In the genomic region with DNA sequence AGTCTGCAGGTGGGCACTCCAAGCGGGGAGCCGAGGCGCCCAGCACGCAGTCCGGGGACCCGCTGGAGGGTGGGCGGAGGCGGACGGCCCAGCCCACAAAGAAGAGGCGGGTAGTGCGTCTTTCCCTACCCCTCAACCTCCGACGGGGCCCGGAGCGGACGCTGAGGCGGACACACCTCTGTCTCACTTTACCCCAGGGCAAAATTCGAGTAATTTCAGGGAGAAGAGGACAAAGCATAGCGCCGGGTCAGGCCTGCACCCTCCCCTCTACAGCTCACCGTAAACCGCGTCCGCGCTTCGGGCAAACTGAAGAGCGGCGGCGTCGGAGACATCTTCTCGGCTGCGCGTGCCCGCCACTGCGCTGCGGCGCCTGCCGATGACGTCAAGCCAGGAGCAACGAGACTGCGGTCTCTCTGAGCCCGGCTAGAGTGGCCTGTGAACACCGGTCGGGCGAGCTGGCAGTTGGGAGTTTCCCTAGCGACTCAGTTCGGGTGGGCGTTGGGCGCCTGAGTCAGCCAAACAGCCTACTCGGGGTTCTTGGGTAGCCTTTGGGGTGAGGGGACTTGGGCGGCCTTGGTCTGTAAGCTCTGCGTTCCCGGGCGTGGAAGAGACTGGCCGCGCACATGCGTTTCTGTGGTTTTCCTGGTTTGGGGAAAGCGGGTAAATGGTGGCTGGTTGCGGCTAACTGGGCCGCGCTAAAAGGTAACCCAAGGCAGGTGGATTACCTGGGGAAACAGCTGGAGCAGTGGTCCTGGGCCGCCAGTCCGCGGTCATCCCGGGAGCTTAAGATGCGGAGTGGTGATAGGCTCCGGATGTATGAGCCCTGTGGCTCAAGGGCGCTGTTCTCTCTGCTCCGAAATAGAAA, we compare ENCODE assay signal across 8 cellular contexts. TPM values are rescaled to one million over a fixed set of nuclear protein-coding genes. Genes with fewer than 3 reads are reported as not detected.
DNase-seq lines count a peak whose midpoint lies in the region; ATAC-seq lines count a peak whose summit lies in the region.

A gene with protein sequence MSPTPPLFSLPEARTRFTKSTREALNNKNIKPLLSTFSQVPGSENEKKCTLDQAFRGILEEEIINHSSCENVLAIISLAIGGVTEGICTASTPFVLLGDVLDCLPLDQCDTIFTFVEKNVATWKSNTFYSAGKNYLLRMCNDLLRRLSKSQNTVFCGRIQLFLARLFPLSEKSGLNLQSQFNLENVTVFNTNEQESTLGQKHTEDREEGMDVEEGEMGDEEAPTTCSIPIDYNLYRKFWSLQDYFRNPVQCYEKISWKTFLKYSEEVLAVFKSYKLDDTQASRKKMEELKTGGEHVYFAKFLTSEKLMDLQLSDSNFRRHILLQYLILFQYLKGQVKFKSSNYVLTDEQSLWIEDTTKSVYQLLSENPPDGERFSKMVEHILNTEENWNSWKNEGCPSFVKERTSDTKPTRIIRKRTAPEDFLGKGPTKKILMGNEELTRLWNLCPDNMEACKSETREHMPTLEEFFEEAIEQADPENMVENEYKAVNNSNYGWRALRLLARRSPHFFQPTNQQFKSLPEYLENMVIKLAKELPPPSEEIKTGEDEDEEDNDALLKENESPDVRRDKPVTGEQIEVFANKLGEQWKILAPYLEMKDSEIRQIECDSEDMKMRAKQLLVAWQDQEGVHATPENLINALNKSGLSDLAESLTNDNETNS (minus strand): TSS at position 360 of the 865 bp plus-strand sequence. CDS start 28 bp downstream, at position 332.

- DNase-seq in AML-193 (lab: John Stamatoyannopoulos, UW) (peak; percentile 83 to 87), NCI-H460 (ENCODE audit: extremely low read depth, low read depth) (peak; percentile 78), cerebellar cortex (ENCODE audit: low spot score) (peak; percentile 90), islet precursor cell (peak; percentile 96)
- peak; percentile 93 for DNase-seq in activated CD4-positive, CD25-positive, alpha-beta regulatory T cell treated with anti-CD3 and anti-CD28 coated beads, Interleukin-2, amount 50 U/mL, for 72 hours
- DNase-seq in stimulated activated CD4-positive, alpha-beta T cell treated with anti-CD3 and anti-CD28 coated beads, Interleukin-12 subunit alpha, Interleukin-12 subunit beta, amount 100 ng/mL, for 4 hours: peak; percentile 95

- ATAC-seq in GM19043 (IDR thresholded peaks at IDR 0.05; ENCODE audit: low read depth, unreplicated experiment): peak; percentile 85
- ATAC-seq in HG03354 (IDR thresholded peaks at IDR 0.05; ENCODE audit: poor library complexity, severe bottlenecking, unreplicated experiment): peak; percentile 94

RNA-seq across cellular contexts. Expression of the gene that starts here (rescaled TPM):
- 43.0 and 55.6 TPM in 2 replicates for total RNA-seq in NCI-H460 (2014; rRNA removed; shearing (Covaris generic))
- 91.8 and 120 TPM in 2 replicates for polyA plus RNA-seq in NCI-H460 (2014; cell fraction: nucleus; rRNA removed)

Comparison
In these comparisons a context has a peak if more than half of its experiments do, and no peak if none do; other contexts are left out.
1. Peak in every context shown above with its lines: DNase-seq and ATAC-seq.